ENCODE assay signal across 17 cellular contexts in the genomic region with DNA sequence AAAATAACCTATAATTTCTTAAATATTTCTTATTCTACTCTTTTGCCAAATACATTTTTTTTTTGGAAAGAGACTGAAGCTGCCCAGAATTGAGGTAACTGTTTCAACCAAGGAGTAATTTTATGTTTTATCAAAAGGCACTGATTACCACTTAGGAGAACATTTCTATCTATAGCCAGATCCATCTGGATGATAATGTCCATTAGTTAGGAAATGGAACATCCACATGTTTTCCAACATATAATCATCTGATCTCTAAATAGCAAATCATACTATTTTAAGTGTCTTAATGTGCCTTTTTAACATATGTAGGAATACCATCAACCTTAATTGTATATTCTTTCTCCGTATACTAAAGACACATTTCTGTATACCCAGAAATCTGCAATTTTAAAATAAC.
DNase-seq lines count a peak whose midpoint lies in the region; ATAC-seq and TF ChIP-seq lines count a peak whose summit lies in the region.
"Had no signal": no experiment of that assay in that cellular context is flagged by ENCODE, and none has a peak within 500 bp of the region (broad histone marks: within the 10 kb centered on the region; RNA-seq: fewer than 3 reads in every experiment).

No MANE protein-coding gene starts in this region.

- H3K4me3 ChIP-seq in right lobe of liver: no peak overlapping the region
- H3K4me3 ChIP-seq: BLaER1 had no signal

- DNase-seq in SK-N-DZ (ENCODE audit: low spot score) (peak; percentile 69), foreskin melanocyte (no peak), DMS114 treated with DMSO at 0.1 percent for 48 hours (lab: John Stamatoyannopoulos, UW; ENCODE audit: unreplicated experiment) (no peak), right lobe of liver (no peak)
- DNase-seq: 8988T; ACHN; BE2C; C1 segment of cervical spinal cord; CD4-positive, alpha-beta memory T cell; CD4-positive, CD25-positive, alpha-beta regulatory T cell; CD8-positive, alpha-beta memory T cell; COR-L47; DMS 273 treated with DMSO at 0.1 percent for 48 hours; DMS79 treated with DMSO at 0.1 percent for 48 hours; GF-D8 had no signal

- 73% methylated on average over 1 of the region's 1 CpG for WGBS in right lobe of liver (ENCODE audit: insufficient coverage, low coverage, low lambda C conversion rate, missing lambda C conversion rate)

- ATAC-seq in SK-N-SH treated with all-trans-retinoic acid at 6 μM for 48 hours: no peak; the same call in 2 of the 3 replicates
- no peak for ATAC-seq in right lobe of liver

- TF ChIP-seq POLR2A in right lobe of liver (IDR thresholded peaks at IDR 0.05): no peak

- H3K27me3 ChIP-seq in right lobe of liver: no peaks in the 10 kb centered on the region
- H3K27me3 ChIP-seq: BE2C, BLaER1 had no signal

- no peak for TF ChIP-seq CTCF in right lobe of liver (IDR thresholded peaks at IDR 0.05)

- H3K9me3 ChIP-seq in right lobe of liver: no peaks in the 10 kb centered on the region
- H3K9me3 ChIP-seq: BE2C, BLaER1 had no signal

- H3K27ac ChIP-seq in right lobe of liver: no peak overlapping the region
- H3K27ac ChIP-seq: BLaER1 had no signal

- H3K4me1 ChIP-seq in right lobe of liver: no peaks in the 10 kb centered on the region
- H3K4me1 ChIP-seq: BLaER1 had no signal

- H3K36me3 ChIP-seq in right lobe of liver: no peaks in the 10 kb centered on the region
- H3K36me3 ChIP-seq: BE2C, BLaER1 had no signal

- intact Hi-C loops in right lobe of liver (cut with DNase I): no loop called here

TF ChIP-seq in SK-N-SH treated with all-trans-retinoic acid at 6 μM for 48 hours, 23 proteins besides CTCF, POLR2A, EP300 and RAD21:
- TF ChIP-seq PPARA (CRISPR knock-in tag; IDR thresholded peaks at IDR 0.05; ENCODE audit: borderline replicate concordance) (no peak; the same call in 1 of the 2 replicates), TCF4 (CRISPR knock-in tag; IDR thresholded peaks at IDR 0.05; ENCODE audit: borderline replicate concordance) (peak; percentile 100), ZNF565 (CRISPR knock-in tag; conservative IDR thresholded peaks at IDR 0.05; ENCODE audit: low read depth) (peak; percentile 72; the same call in 1 of the 2 replicates), ZC3H10 (CRISPR knock-in tag; IDR thresholded peaks at IDR 0.05) (no peak), CSDC2 (CRISPR knock-in tag; IDR thresholded peaks at IDR 0.05) (no peak), ZFP30 (CRISPR knock-in tag; IDR thresholded peaks at IDR 0.05) (0 out of 2 replicates have a peak, but pooled peaks have one; percentile 6), TOX (CRISPR knock-in tag; IDR thresholded peaks at IDR 0.05; ENCODE audit: borderline replicate concordance) (no peak), OSR1 (CRISPR knock-in tag; IDR thresholded peaks at IDR 0.05) (no peak), ARNTL (CRISPR knock-in tag; IDR thresholded peaks at IDR 0.05; ENCODE audit: borderline replicate concordance, low read depth) (no peak), ZNF8 (CRISPR knock-in tag; IDR thresholded peaks at IDR 0.05) (peak; percentile 40; the same call in 1 of the 2 replicates), ZFP3 (CRISPR knock-in tag; IDR thresholded peaks at IDR 0.05) (0 out of 2 replicates have a peak, but pooled peaks have one; percentile 53), SNAI2 (CRISPR knock-in tag; IDR thresholded peaks at IDR 0.05) (no peak; the same call in 1 of the 2 replicates), ZNF70 (CRISPR knock-in tag; IDR thresholded peaks at IDR 0.05) (peak; percentile 73), GLIS3 (CRISPR knock-in tag; IDR thresholded peaks at IDR 0.05) (peak; percentile 97), ISL1 (CRISPR knock-in tag; IDR thresholded peaks at IDR 0.05) (peak; percentile 98), ESRRG (CRISPR knock-in tag; IDR thresholded peaks at IDR 0.05) (peak; percentile 95), CSRNP3 (CRISPR knock-in tag; IDR thresholded peaks at IDR 0.05) (peak; percentile 92), RARB (CRISPR knock-in tag; IDR thresholded peaks at IDR 0.05) (no peak), POU6F1 (CRISPR knock-in tag; IDR thresholded peaks at IDR 0.05; ENCODE audit: borderline replicate concordance, low read depth) (peak; percentile 56; the same call in 1 of the 2 replicates), BACH2 (CRISPR knock-in tag; IDR thresholded peaks at IDR 0.05; ENCODE audit: borderline replicate concordance) (no peak)
- TF ChIP-seq, protein P1, sequence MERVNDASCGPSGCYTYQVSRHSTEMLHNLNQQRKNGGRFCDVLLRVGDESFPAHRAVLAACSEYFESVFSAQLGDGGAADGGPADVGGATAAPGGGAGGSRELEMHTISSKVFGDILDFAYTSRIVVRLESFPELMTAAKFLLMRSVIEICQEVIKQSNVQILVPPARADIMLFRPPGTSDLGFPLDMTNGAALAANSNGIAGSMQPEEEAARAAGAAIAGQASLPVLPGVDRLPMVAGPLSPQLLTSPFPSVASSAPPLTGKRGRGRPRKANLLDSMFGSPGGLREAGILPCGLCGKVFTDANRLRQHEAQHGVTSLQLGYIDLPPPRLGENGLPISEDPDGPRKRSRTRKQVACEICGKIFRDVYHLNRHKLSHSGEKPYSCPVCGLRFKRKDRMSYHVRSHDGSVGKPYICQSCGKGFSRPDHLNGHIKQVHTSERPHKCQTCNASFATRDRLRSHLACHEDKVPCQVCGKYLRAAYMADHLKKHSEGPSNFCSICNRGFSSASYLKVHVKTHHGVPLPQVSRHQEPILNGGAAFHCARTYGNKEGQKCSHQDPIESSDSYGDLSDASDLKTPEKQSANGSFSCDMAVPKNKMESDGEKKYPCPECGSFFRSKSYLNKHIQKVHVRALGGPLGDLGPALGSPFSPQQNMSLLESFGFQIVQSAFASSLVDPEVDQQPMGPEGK (CRISPR knock-in tag; IDR thresholded peaks at IDR 0.05; ENCODE audit: borderline replicate concordance): 0 out of 2 replicates have a peak, but pooled peaks have one; percentile 8
- TF ChIP-seq, protein P2, sequence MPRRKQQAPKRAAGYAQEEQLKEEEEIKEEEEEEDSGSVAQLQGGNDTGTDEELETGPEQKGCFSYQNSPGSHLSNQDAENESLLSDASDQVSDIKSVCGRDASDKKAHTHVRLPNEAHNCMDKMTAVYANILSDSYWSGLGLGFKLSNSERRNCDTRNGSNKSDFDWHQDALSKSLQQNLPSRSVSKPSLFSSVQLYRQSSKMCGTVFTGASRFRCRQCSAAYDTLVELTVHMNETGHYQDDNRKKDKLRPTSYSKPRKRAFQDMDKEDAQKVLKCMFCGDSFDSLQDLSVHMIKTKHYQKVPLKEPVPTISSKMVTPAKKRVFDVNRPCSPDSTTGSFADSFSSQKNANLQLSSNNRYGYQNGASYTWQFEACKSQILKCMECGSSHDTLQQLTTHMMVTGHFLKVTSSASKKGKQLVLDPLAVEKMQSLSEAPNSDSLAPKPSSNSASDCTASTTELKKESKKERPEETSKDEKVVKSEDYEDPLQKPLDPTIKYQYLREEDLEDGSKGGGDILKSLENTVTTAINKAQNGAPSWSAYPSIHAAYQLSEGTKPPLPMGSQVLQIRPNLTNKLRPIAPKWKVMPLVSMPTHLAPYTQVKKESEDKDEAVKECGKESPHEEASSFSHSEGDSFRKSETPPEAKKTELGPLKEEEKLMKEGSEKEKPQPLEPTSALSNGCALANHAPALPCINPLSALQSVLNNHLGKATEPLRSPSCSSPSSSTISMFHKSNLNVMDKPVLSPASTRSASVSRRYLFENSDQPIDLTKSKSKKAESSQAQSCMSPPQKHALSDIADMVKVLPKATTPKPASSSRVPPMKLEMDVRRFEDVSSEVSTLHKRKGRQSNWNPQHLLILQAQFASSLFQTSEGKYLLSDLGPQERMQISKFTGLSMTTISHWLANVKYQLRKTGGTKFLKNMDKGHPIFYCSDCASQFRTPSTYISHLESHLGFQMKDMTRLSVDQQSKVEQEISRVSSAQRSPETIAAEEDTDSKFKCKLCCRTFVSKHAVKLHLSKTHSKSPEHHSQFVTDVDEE (CRISPR knock-in tag; IDR thresholded peaks at IDR 0.05): peak; percentile 99
- TF ChIP-seq, protein P3, sequence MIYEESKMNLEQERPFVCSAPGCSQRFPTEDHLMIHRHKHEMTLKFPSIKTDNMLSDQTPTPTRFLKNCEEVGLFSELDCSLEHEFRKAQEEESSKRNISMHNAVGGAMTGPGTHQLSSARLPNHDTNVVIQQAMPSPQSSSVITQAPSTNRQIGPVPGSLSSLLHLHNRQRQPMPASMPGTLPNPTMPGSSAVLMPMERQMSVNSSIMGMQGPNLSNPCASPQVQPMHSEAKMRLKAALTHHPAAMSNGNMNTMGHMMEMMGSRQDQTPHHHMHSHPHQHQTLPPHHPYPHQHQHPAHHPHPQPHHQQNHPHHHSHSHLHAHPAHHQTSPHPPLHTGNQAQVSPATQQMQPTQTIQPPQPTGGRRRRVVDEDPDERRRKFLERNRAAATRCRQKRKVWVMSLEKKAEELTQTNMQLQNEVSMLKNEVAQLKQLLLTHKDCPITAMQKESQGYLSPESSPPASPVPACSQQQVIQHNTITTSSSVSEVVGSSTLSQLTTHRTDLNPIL (CRISPR knock-in tag; IDR thresholded peaks at IDR 0.05; ENCODE audit: low read depth): peak; percentile 67; the same call in 1 of the 2 replicates
